Comparison of ENCODE assay signal across 13 cellular contexts in the genomic region with DNA sequence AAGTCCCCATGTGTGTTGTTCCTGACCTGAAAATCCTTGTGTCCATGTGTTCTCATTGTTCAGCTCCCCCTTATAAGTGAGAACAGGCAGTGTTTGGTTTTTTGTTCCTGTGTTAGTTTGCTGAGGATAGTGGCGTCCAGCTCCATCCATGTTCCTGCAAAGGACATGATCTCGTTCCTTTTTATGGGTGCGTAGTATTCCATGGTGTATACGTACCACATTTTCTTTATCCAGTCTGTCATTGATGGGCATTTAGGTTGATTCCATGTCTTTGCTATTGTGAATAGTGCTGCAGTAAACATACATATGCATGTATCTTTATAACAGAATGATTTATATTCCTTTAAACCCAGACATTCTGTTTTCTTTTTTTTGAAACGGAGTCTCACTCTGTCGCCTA. TPM values are rescaled to one million over a fixed set of nuclear protein-coding genes. Genes with fewer than 3 reads are reported as not detected.
"Had no signal": no experiment of that assay in that cellular context is flagged by ENCODE, and none has a peak within 500 bp of the region (broad histone marks: within the 10 kb centered on the region; RNA-seq: fewer than 3 reads in every experiment).

No MANE protein-coding gene starts in this region.

RNA-seq across cellular contexts. Expression of a gene that starts 6.2 kb away (rescaled TPM):
- total RNA-seq: activated B cell treated with CpG ODN at 0.5 μM for 24 hours; activated CD4-positive, alpha-beta memory T cell treated with anti-CD3 and anti-CD28 coated beads for 36 hours; activated CD4-positive, alpha-beta memory T cell treated with anti-CD3 and anti-CD28 coated beads, Interleukin-2, amount 10 ng/mL, durations not matched to agents 7 days and 5 days; activated CD4-positive, alpha-beta T cell treated with anti-CD3 and anti-CD28 coated beads for 36 hours; activated CD4-positive, alpha-beta T cell treated with anti-CD3 and anti-CD28 coated beads, Interleukin-2, amount 10 ng/mL, durations not matched to agents 24 days and 14 days; activated CD4-positive, alpha-beta T cell treated with anti-CD3 and anti-CD28 coated beads, Interleukin-2, amount 10 ng/mL, durations not matched to agents 7 days and 5 days; activated CD8-positive, alpha-beta memory T cell treated with anti-CD3 and anti-CD28 coated beads for 36 hours; activated CD8-positive, alpha-beta memory T cell treated with anti-CD3 and anti-CD28 coated beads, Interleukin-2, amount 10 ng/mL, durations not matched to agents 7 days and 5 days; activated CD8-positive, alpha-beta T cell treated with anti-CD3 and anti-CD28 coated beads for 36 hours; activated CD8-positive, alpha-beta T cell treated with anti-CD3 and anti-CD28 coated beads, Interleukin-2, amount 10 ng/mL, durations not matched to agents 7 days and 5 days; T-helper 1 cell treated with Interleukin-12 subunit alpha and Interleukin-12 subunit beta and Interleukin-4 antibody, amounts not matched to agents 30 ng/mL and 1 ng/mL, for 36 hours; T-helper 17 cell; T-helper 2 cell treated with Interferon-gamma antibody and Interleukin-4, amounts not matched to agents 100 ng/mL and 5 ng/mL, for 36 hours had no signal
